ENCODE assay signal across 25 cellular contexts in the genomic region with DNA sequence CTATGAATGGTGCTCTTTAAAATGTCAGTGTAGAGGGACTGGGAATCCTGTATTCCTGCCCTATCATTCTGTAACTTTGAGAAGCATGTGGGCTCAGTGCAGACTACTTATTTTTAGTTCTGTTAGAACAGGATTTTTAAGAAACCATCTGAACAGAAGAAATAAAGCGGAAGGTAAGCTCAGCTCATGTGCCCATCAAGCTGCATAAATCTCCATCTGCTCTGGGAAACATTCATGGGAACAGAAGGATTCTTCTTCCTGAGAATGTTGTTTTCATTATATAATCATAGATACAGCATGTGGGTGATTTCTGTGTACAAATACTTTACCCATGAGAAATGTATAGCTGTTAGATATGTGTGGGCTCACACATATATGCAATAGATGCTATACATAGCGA.
DNase-seq lines count a peak whose midpoint lies in the region; TF ChIP-seq lines count a peak whose summit lies in the region.
"Had no signal": no experiment of that assay in that cellular context is flagged by ENCODE, and none has a peak within 500 bp of the region (broad histone marks: within the 10 kb centered on the region; RNA-seq: fewer than 3 reads in every experiment).

No MANE protein-coding gene starts in this region.

- peaks cover 17% of the 10 kb centered on the region for H3K4me1 Mint-ChIP-seq in brain

- no peak overlapping the region for H3K4me3 Mint-ChIP-seq in brain
- H3K4me3 Mint-ChIP-seq: B cell; CD4-positive, alpha-beta memory T cell; CD8-positive, alpha-beta memory T cell had no signal

- TF ChIP-seq CTCF in brain (conservative IDR thresholded peaks at IDR 0.05) (no peak), sigmoid colon (IDR thresholded peaks at IDR 0.05) (no peak)

- no peak overlapping the region for H3K4me3 ChIP-seq in sigmoid colon
- H3K4me3 ChIP-seq: A549; BLaER1 treated with 17β-estradiol and CSF1 and Interleukin-3, amounts not matched to agents 10 nM and 100 nM had no signal

- no peak for TF ChIP-seq EP300 in sigmoid colon (IDR thresholded peaks at IDR 0.05)

- H3K27ac Mint-ChIP-seq in brain: peak overlapping the region in 3 of 5 experiments; percentile 48 to 78 (median 51)
- H3K27ac Mint-ChIP-seq: CD4-positive, CD25-positive, alpha-beta regulatory T cell; CD8-positive, alpha-beta memory T cell had no signal

- DNase-seq in G401 (ENCODE audit: low spot score) (peak; percentile 84), cerebellum (ENCODE audit: low spot score) (peak; percentile 60), superior temporal gyrus (ENCODE audit: extremely low spot score) (peak; percentile 55), sigmoid colon (no peak), SK-N-DZ (ENCODE audit: low spot score) (no peak), NCI-H446 (lab: John Stamatoyannopoulos, UW) (no peak), NCI-H146 (lab: John Stamatoyannopoulos, UW) (no peak)
- DNase-seq: AML-193; CD4-positive, alpha-beta memory T cell; CD4-positive, CD25-positive, alpha-beta regulatory T cell; CD8-positive, alpha-beta memory T cell; COR-L47; DMS 273 treated with DMSO at 0.1 percent for 48 hours; DMS153; DMS53; DMS79; DND-41; EL; GF-D8 had no signal

- intact Hi-C loops in sigmoid colon (cut with DNase I): no loop called here

- in situ Hi-C loops in G401 (cut with HindIII; ENCODE audit: low sequenced_read_pairs): no loop called here

- H3K27me3 Mint-ChIP-seq in brain: peaks cover 7% of the 10 kb centered on the region
- H3K27me3 Mint-ChIP-seq: B cell; CD4-positive, alpha-beta memory T cell; CD4-positive, CD25-positive, alpha-beta regulatory T cell; CD8-positive, alpha-beta memory T cell had no signal

- no peaks in the 10 kb centered on the region for H3K36me3 ChIP-seq in sigmoid colon
- H3K36me3 ChIP-seq: BLaER1 treated with 17β-estradiol and CSF1 and Interleukin-3, amounts not matched to agents 10 nM and 100 nM had no signal

- no peak overlapping the region for H3K27ac ChIP-seq in sigmoid colon
- H3K27ac ChIP-seq: 22Rv1; A549; BLaER1 treated with 17β-estradiol and CSF1 and Interleukin-3, amounts not matched to agents 10 nM and 100 nM; C4-2B had no signal

- no peaks in the 10 kb centered on the region for H3K9me3 Mint-ChIP-seq in brain
- H3K9me3 Mint-ChIP-seq: CD4-positive, alpha-beta memory T cell; CD4-positive, CD25-positive, alpha-beta regulatory T cell; CD8-positive, alpha-beta memory T cell had no signal

- no peaks in the 10 kb centered on the region for H3K36me3 Mint-ChIP-seq in brain

- no peaks in the 10 kb centered on the region for H3K27me3 ChIP-seq in sigmoid colon
- H3K27me3 ChIP-seq: BLaER1 treated with 17β-estradiol and CSF1 and Interleukin-3, amounts not matched to agents 10 nM and 100 nM had no signal

- H3K4me1 ChIP-seq in sigmoid colon: no peaks in the 10 kb centered on the region
- H3K4me1 ChIP-seq: A549 had no signal

- H3K9me3 ChIP-seq in sigmoid colon: no peaks in the 10 kb centered on the region
- H3K9me3 ChIP-seq: A549; BLaER1 treated with 17β-estradiol and CSF1 and Interleukin-3, amounts not matched to agents 10 nM and 100 nM had no signal

- 92 to 94% methylated on average over 2 of the region's 2 CpGs for WGBS in sigmoid colon, 2 donors

- TF ChIP-seq POLR2A in sigmoid colon (IDR thresholded peaks at IDR 0.05): no peak

Comparison
In these comparisons a context has a peak if more than half of its experiments do, and no peak if none do; other contexts are left out.
1. DNase-seq: peak in G401 (single experiment), cerebellum (single experiment) and superior temporal gyrus (single experiment); none in sigmoid colon (single experiment), SK-N-DZ (single experiment), NCI-H446 (0 of 2) and NCI-H146 (single experiment).